ENCODE assay signal across 21 cellular contexts in genomic region chr6:83031689-83032088, GRCh38. TPM values are rescaled to one million over a fixed set of nuclear protein-coding genes. Genes with fewer than 3 reads are reported as not detected.
DNase-seq lines count a peak whose midpoint lies in the region; ATAC-seq, FAIRE-seq and TF ChIP-seq lines count a peak whose summit lies in the region.
"Had no signal": no experiment of that assay in that cellular context is flagged by ENCODE, and none has a peak within 500 bp of the region (broad histone marks: within the 10 kb centered on the region; RNA-seq: fewer than 3 reads in every experiment).

No MANE protein-coding gene starts in this region.

- no peaks in the 10 kb centered on the region for H4K20me1 ChIP-seq in OCI-LY7 (ENCODE audit: insufficient read depth, low read length)
- H4K20me1 ChIP-seq in GM23248 (ENCODE audit: insufficient read depth): no peaks in the 10 kb centered on the region

- CTCF ChIA-PET in A549 (lab: Yijun Ruan, JAX): no interaction called here
- CTCF ChIA-PET in HEK293 (lab: Yijun Ruan, JAX): no interaction called here
- CTCF ChIA-PET in OCI-LY7 (lab: Charles Lee; ENCODE audit: unreplicated experiment): no interaction called here

- H3K4me3 ChIP-seq in A549 (no peak overlapping the region), HEK293 (ENCODE audit: low read depth, low read length) (no peak overlapping the region), OCI-LY7 (ENCODE audit: low read depth, low read length, poor library complexity, severe bottlenecking) (no peak overlapping the region), endodermal cell (ENCODE audit: low read length) (peak overlapping the region; percentile 58), GM23248 (no peak overlapping the region)
- H3K4me3 ChIP-seq in effector memory CD4-positive, alpha-beta T cell (ENCODE audit: insufficient read depth, low read depth, low read length, poor library complexity, severe bottlenecking): no peak overlapping the region

- POLR2A ChIA-PET in A549 (lab: Yijun Ruan, JAX): no interaction called here
- POLR2A ChIA-PET in HEK293 (lab: Yijun Ruan, JAX): no interaction called here
- POLR2A ChIA-PET in OCI-LY7 (lab: Charles Lee): no interaction called here

- no peak for TF ChIP-seq POLR2A in A549 (IDR thresholded peaks at IDR 0.05; ENCODE audit: low read length)

- TF ChIP-seq CTCF in A549 (IDR thresholded peaks at IDR 0.05): no peak
- TF ChIP-seq CTCF in HEK293 (tag by site-specific recombination; IDR thresholded peaks at IDR 0.05): no peak
- TF ChIP-seq CTCF in OCI-LY7 (conservative IDR thresholded peaks at IDR 0.05; ENCODE audit: low read length): no peak
- no peak for TF ChIP-seq CTCF in endodermal cell (conservative IDR thresholded peaks at IDR 0.05)

- in situ Hi-C loops in GM23248 (cut with MboI): no loop called here

- TF ChIP-seq RAD21 in A549 (conservative IDR thresholded peaks at IDR 0.05 in 1 of 2, IDR thresholded peaks at IDR 0.05 in 1 of 2): no peak

- H3K4me2 ChIP-seq in A549: no peak overlapping the region
- H3K4me2 ChIP-seq in OCI-LY7 (ENCODE audit: low read length): no peak overlapping the region
- H3K4me2 ChIP-seq in GM23248 (ENCODE audit: unreplicated experiment): no peak overlapping the region

- no peak overlapping the region for H3K9ac ChIP-seq in endodermal cell (ENCODE audit: extremely low read depth, low read length, poor library complexity, severe bottlenecking)
- no peak overlapping the region for H3K9ac ChIP-seq in GM23248

- BruUV-seq in OCI-LY7 (replicated peaks; lab: Mats Ljungman, UMichigan): no TSS peak

- intact Hi-C loops in OCI-LY7 (cut with micrococcal nuclease; ENCODE audit: unreplicated experiment): no loop called here

- WGBS in A549 (ENCODE audit: missing lambda C conversion rate): 90% methylated on average over 4 of the region's 6 CpGs
- WGBS in endodermal cell (ENCODE audit: insufficient coverage in 1 of 2, insufficient read length in 1 of 2), 2 experiments: 94 to 97% methylated on average over 3 to 6 of the region's 6 CpGs
- 94 to 99% methylated on average over 6 of the region's 6 CpGs for WGBS in GM23248 (ENCODE audit: low coverage in 1 of 2, low lambda C conversion rate in 2 of 2, missing lambda C conversion rate in 2 of 2), 2 experiments

- H3K36me3 ChIP-seq in HEK293 (ENCODE audit: control insufficient read depth in 2 of 2, insufficient read depth in 1 of 2, low read length in 2 of 2) (peaks cover 6 to 43% of the 10 kb centered on the region in 2 experiments; a peak in 2 of 3 replicates), OCI-LY7 (ENCODE audit: insufficient read depth, low read length) (peaks cover 27% of the 10 kb centered on the region), endodermal cell (ENCODE audit: control insufficient read depth, insufficient read depth, low read length) (peaks cover 72% of the 10 kb centered on the region), GM23248 (ENCODE audit: low read depth) (0 out of 2 replicates have a peak, but pooled peaks cover 3% of the 10 kb centered on the region)
- peaks cover 3% of the 10 kb centered on the region for H3K36me3 ChIP-seq in effector memory CD4-positive, alpha-beta T cell (ENCODE audit: control insufficient read depth, insufficient read depth, low read length)

- no peak overlapping the region for H3K4me3 Mint-ChIP-seq in endodermal cell
- H3K4me3 Mint-ChIP-seq: CD4-positive, alpha-beta memory T cell had no signal

- no peak for ATAC-seq in A549
- ATAC-seq in GM19455 (IDR thresholded peaks at IDR 0.05; ENCODE audit: unreplicated experiment): no peak

- TF ChIP-seq EP300 in A549 (IDR thresholded peaks at IDR 0.05): no peak

- DNase-seq in A549 (ENCODE audit: low read depth in 1 of 2, low spot score in 1 of 2) (no peak), OCI-LY7 (ENCODE audit: low spot score) (peak; percentile 17), endodermal cell (no peak), GM23248 (no peak)
- DNase-seq in effector memory CD4-positive, alpha-beta T cell: no peak
- DNase-seq in activated naive CD4-positive, alpha-beta T cell treated with anti-CD3 and anti-CD28 coated beads, Interleukin-2, amount 50 U/mL, for 16 hours: no peak
- DNase-seq: 8988T; C1 segment of cervical spinal cord; Calu3; CD4-positive, alpha-beta memory T cell; COR-L47; DMS79; EL; GF-D8; H7; HCEC 1CT had no signal

- peaks cover 9% of the 10 kb centered on the region; the same call in 2 of the 3 replicates for H3K9me3 ChIP-seq in A549
- no peaks in the 10 kb centered on the region for H3K9me3 ChIP-seq in HEK293 (ENCODE audit: control insufficient read depth, insufficient read depth, low read depth, low read length)
- H3K9me3 ChIP-seq in OCI-LY7 (ENCODE audit: low read length): peaks cover 20% of the 10 kb centered on the region; the same call in 1 of the 2 replicates
- peaks cover 67% of the 10 kb centered on the region for H3K9me3 ChIP-seq in endodermal cell (ENCODE audit: control insufficient read depth, low read length)
- no peaks in the 10 kb centered on the region for H3K9me3 ChIP-seq in GM23248 (ENCODE audit: low read depth)
- no peaks in the 10 kb centered on the region for H3K9me3 ChIP-seq in effector memory CD4-positive, alpha-beta T cell (ENCODE audit: control insufficient read depth, low read length)

- H3K27me3 ChIP-seq in endodermal cell (ENCODE audit: control insufficient read depth, insufficient read depth, low read length, poor library complexity, severe bottlenecking): no peaks in the 10 kb centered on the region
- H3K27me3 ChIP-seq in GM23248 (replicated peaks; ENCODE audit: insufficient read depth): no peaks in the 10 kb centered on the region
- no peaks in the 10 kb centered on the region for H3K27me3 ChIP-seq in effector memory CD4-positive, alpha-beta T cell (replicated peaks; ENCODE audit: control insufficient read depth, insufficient read depth, low read length, poor library complexity, severe bottlenecking)

- no peak overlapping the region for H2AFZ ChIP-seq in OCI-LY7 (ENCODE audit: low read length)
- no peak overlapping the region for H2AFZ ChIP-seq in GM23248

- H3K9me3 Mint-ChIP-seq in endodermal cell: peaks cover 59% of the 10 kb centered on the region

- H3F3A ChIP-seq in GM23248 (ENCODE audit: insufficient read depth): no peaks in the 10 kb centered on the region

- H3K79me2 ChIP-seq in OCI-LY7 (ENCODE audit: insufficient read depth, low read depth, low read length) (no peaks in the 10 kb centered on the region), GM23248 (ENCODE audit: insufficient read depth) (no peaks in the 10 kb centered on the region)

- H3K36me3 Mint-ChIP-seq in endodermal cell (ENCODE audit: low read depth): peaks cover 84% of the 10 kb centered on the region

- FAIRE-seq in A549 (lab: Jason Lieb, UNC): no peak
- FAIRE-seq: GM12891, GM18507, H1 had no signal

- no peak overlapping the region for H3K27ac Mint-ChIP-seq in endodermal cell
- H3K27ac Mint-ChIP-seq: CD4-positive, alpha-beta memory T cell had no signal

- H3K4me1 Mint-ChIP-seq in endodermal cell: no peaks in the 10 kb centered on the region
- H3K4me1 Mint-ChIP-seq: CD4-positive, alpha-beta memory T cell had no signal

- H3K27ac ChIP-seq in A549 (no peak overlapping the region), HEK293 (ENCODE audit: extremely low read depth, low read depth, low read length) (no peak overlapping the region), OCI-LY7 (ENCODE audit: low read depth, low read length, poor library complexity, severe bottlenecking) (no peak overlapping the region), endodermal cell (ENCODE audit: low read depth, low read length) (no peak overlapping the region), GM23248 (no peak overlapping the region)
- H3K27ac ChIP-seq in effector memory CD4-positive, alpha-beta T cell (ENCODE audit: insufficient read depth, low read length, poor library complexity, severe bottlenecking): no peak overlapping the region

- H3K4me1 ChIP-seq in A549: no peaks in the 10 kb centered on the region
- no peaks in the 10 kb centered on the region for H3K4me1 ChIP-seq in HEK293 (ENCODE audit: control insufficient read depth, insufficient read depth, low read length)
- no peaks in the 10 kb centered on the region for H3K4me1 ChIP-seq in OCI-LY7 (ENCODE audit: insufficient read depth, low read length, poor library complexity, severe bottlenecking)
- no peaks in the 10 kb centered on the region for H3K4me1 ChIP-seq in endodermal cell (ENCODE audit: control insufficient read depth, insufficient read depth, low read length)
- H3K4me1 ChIP-seq in GM23248 (ENCODE audit: insufficient read depth): no peaks in the 10 kb centered on the region
- no peaks in the 10 kb centered on the region for H3K4me1 ChIP-seq in effector memory CD4-positive, alpha-beta T cell (ENCODE audit: control insufficient read depth, insufficient read depth, low read length, poor library complexity, severe bottlenecking)

- H3K27me3 Mint-ChIP-seq in endodermal cell (ENCODE audit: insufficient read depth): no peaks in the 10 kb centered on the region
- H3K27me3 Mint-ChIP-seq: CD4-positive, alpha-beta memory T cell had no signal

- H3K9me2 ChIP-seq in OCI-LY7 (ENCODE audit: insufficient read depth, low read length): no peaks in the 10 kb centered on the region
- no peaks in the 10 kb centered on the region for H3K9me2 ChIP-seq in GM23248 (ENCODE audit: insufficient read depth)

RNA-seq across cellular contexts. Expression of gene UBE3D, which starts 34.0 kb away (rescaled TPM):
- polyA plus RNA-seq in A549 (2011; rRNA removed) (6.2 and 6.5 TPM in 2 replicates), A549 (2017; fragmentation: RNase III; extraction: RNeasy Plus Mini Kit Qiagen cat#74134 plus additional on column Dnase treatment) (4.0 to 4.9 TPM (median 4.4 TPM) in 3 replicates), GM23248 (2016; fragmentation: Nextera tagmentation; extraction: Ambion mirVana) (4.3 and 6.9 TPM in 2 replicates)
- 2.2 and 2.4 TPM in 2 replicates for polyA plus RNA-seq in A549 (2012; cell fraction: cytosol; rRNA removed)
- 1.5 and 2.5 TPM in 2 replicates for polyA plus RNA-seq in A549 (2012; cell fraction: nucleus; rRNA removed)
- 6.7 TPM in 2 replicates for polyA minus RNA-seq in A549 (2011; rRNA and poly(A)+ RNA removed)
- total RNA-seq in OCI-LY7 (2014; rRNA removed; shearing (Covaris generic)): 14.9 and 15.1 TPM in 2 replicates
- total RNA-seq in OCI-LY7 (2022) (10.4 and 11.0 TPM in 2 replicates), endodermal cell (10 to 100 TPM; 16.2 to 18.0 TPM)
- 14.2 TPM for polyA plus RNA-seq in endodermal cell (2013, experiment 1 of 2)
- polyA plus RNA-seq in endodermal cell (2013, experiment 2 of 2): 11.9 TPM
- 2.1 and 7.1 TPM in 2 replicates for total RNA-seq in GM23248 (2014; rRNA removed; shearing (Covaris generic))

RNA-seq across cellular contexts. Expression of gene DOP1A, which starts 35.8 kb away (rescaled TPM):
- polyA plus RNA-seq in A549 (2011; rRNA removed) (5.9 and 7.0 TPM in 2 replicates), A549 (2017; fragmentation: RNase III; extraction: RNeasy Plus Mini Kit Qiagen cat#74134 plus additional on column Dnase treatment) (2.2 to 2.6 TPM (median 2.5 TPM) in 3 replicates), GM23248 (2016; fragmentation: Nextera tagmentation; extraction: Ambion mirVana) (2.7 and 3.5 TPM in 2 replicates)
- polyA plus RNA-seq in A549 (2012; cell fraction: cytosol; rRNA removed): 0.67 and 0.79 TPM in 2 replicates
- polyA plus RNA-seq in A549 (2012; cell fraction: nucleus; rRNA removed): 1.3 and 2.4 TPM in 2 replicates
- 6.7 and 8.4 TPM in 2 replicates for polyA minus RNA-seq in A549 (2011; rRNA and poly(A)+ RNA removed)
- 21.4 and 25.6 TPM in 2 replicates for total RNA-seq in OCI-LY7 (2014; rRNA removed; shearing (Covaris generic))
- total RNA-seq in OCI-LY7 (2022) (24.4 and 25.2 TPM in 2 replicates), endodermal cell (10 to 100 TPM; 32.2 to 36.0 TPM)
- polyA plus RNA-seq in endodermal cell (2013, experiment 1 of 2): 12.3 TPM
- polyA plus RNA-seq in endodermal cell (2013, experiment 2 of 2): 14.4 TPM
- total RNA-seq in GM23248 (2014; rRNA removed; shearing (Covaris generic)): 9.4 and 18.2 TPM in 2 replicates
